In genomic region chr6:24646771-24647170, GRCh38 we compare ENCODE assay signal across 1 cellular context.
A peak's percentile ranks its signal among the peaks of the same experiment; 100 is the strongest.
TF ChIP-seq lines count a peak whose summit lies in the region.

No MANE protein-coding gene starts in this region.

TF ChIP-seq in HepG2, 621 proteins besides CTCF, POLR2A, EP300 and RAD21:
- TF ChIP-seq NFAT5 (CRISPR knock-in tag; IDR thresholded peaks at IDR 0.05) (no peak), ZNF343 (CRISPR knock-in tag; IDR thresholded peaks at IDR 0.05) (0 out of 2 replicates have a peak, but pooled peaks have one; percentile 5)
TF ChIP-seq in HepG2: peak in this region for 1.
